ENCODE assay signal across 13 cellular contexts in genomic region chr11:114083256-114084252, GRCh38. TPM values are rescaled to one million over a fixed set of nuclear protein-coding genes. Genes with fewer than 3 reads are reported as not detected.
DNase-seq lines count a peak whose midpoint lies in the region; ATAC-seq and TF ChIP-seq lines count a peak whose summit lies in the region.
"Had no signal": no experiment of that assay in that cellular context is flagged by ENCODE, and none has a peak within 500 bp of the region (broad histone marks: within the 10 kb centered on the region; RNA-seq: fewer than 3 reads in every experiment).

No MANE protein-coding gene starts in this region.

- H3K36me3 ChIP-seq in heart left ventricle (peaks cover 0 to 23% (median 0%) of the 10 kb centered on the region in 9 donors), adrenal gland (replicated peaks in 1 of 2) (peaks cover 0 to 13% of the 10 kb centered on the region in 2 donors)

- peaks cover 76 to 89% of the 10 kb centered on the region in 2 donors for H3K4me1 Mint-ChIP-seq in natural killer cell treated with Interleukin-12 subunit alpha and Interleukin-12 subunit beta and Interleukin-15 and Interleukin-18, amount 100 ng/mL, for 72 hours (ENCODE audit: low read depth in 2 of 2)
- peaks cover 65% of the 10 kb centered on the region for H3K4me1 Mint-ChIP-seq in stimulated activated naive CD8-positive, alpha-beta T cell treated with anti-CD3 and anti-CD28 coated beads, Interleukin-15, amount 100 ng/mL, for 72 hours

- peak overlapping the region in 11 of 12 donors; percentile 5 to 90 (median 79) for H3K27ac ChIP-seq in heart left ventricle
- H3K27ac ChIP-seq in adrenal gland = peak overlapping the region in 3 of 5 donors; percentile 70 to 91 (median 74)
- H3K27ac ChIP-seq: KMS-11 had no signal

- H3K27me3 ChIP-seq in heart left ventricle (no peaks in the 10 kb centered on the region), adrenal gland (no peaks in the 10 kb centered on the region)

- no peaks in the 10 kb centered on the region for H3K36me3 Mint-ChIP-seq in natural killer cell treated with Interleukin-12 subunit alpha and Interleukin-12 subunit beta and Interleukin-15 and Interleukin-18, amount 100 ng/mL, for 72 hours
- H3K36me3 Mint-ChIP-seq: type B pancreatic cell, WTC11 had no signal

- H3K4me3 ChIP-seq in heart left ventricle (peak overlapping the region in 2 of 12 donors; percentile 4 to 26), adrenal gland (no peak overlapping the region)

- ATAC-seq in heart left ventricle (no peak), left cardiac atrium (no peak)
- ATAC-seq in natural killer cell treated with Interleukin-12 subunit alpha and Interleukin-12 subunit beta and Interleukin-15 and Interleukin-18, amount 100 ng/mL, for 72 hours = no peak
- ATAC-seq in stimulated activated naive CD8-positive, alpha-beta T cell treated with anti-CD3 and anti-CD28 coated beads, Interleukin-15, amount 100 ng/mL, for 72 hours = no peak
- ATAC-seq: WTC11 had no signal

- H3K4me3 Mint-ChIP-seq in natural killer cell treated with Interleukin-12 subunit alpha and Interleukin-12 subunit beta and Interleukin-15 and Interleukin-18, amount 100 ng/mL, for 72 hours = peak overlapping the region; percentile 54
- H3K4me3 Mint-ChIP-seq in stimulated activated naive CD8-positive, alpha-beta T cell treated with anti-CD3 and anti-CD28 coated beads, Interleukin-15, amount 100 ng/mL, for 72 hours = peak overlapping the region in 1 of 2 donors; percentile 5
- H3K4me3 Mint-ChIP-seq: type B pancreatic cell, WTC11 had no signal

- H3K4me1 ChIP-seq in heart left ventricle (peaks cover 30 to 100% (median 91%) of the 10 kb centered on the region in 12 donors), adrenal gland (replicated peaks in 1 of 2) (peaks cover 81 to 85% of the 10 kb centered on the region in 2 donors)

- intact Hi-C loops in heart left ventricle (cut with DNase I) (loop anchor here in 4 of 10 donors (2.0 to 10.0 kb wide), 5 partner anchors 39 to 89 kb away; no protein-coding TSS in a partner anchor), left cardiac atrium (cut with DNase I) (no loop called here), adrenal gland (cut with DNase I) (no loop called here)

- no peaks in the 10 kb centered on the region for H3K9me3 Mint-ChIP-seq in natural killer cell treated with Interleukin-12 subunit alpha and Interleukin-12 subunit beta and Interleukin-15 and Interleukin-18, amount 100 ng/mL, for 72 hours
- H3K9me3 Mint-ChIP-seq in stimulated activated naive CD8-positive, alpha-beta T cell treated with anti-CD3 and anti-CD28 coated beads, Interleukin-15, amount 100 ng/mL, for 72 hours = no peaks in the 10 kb centered on the region
- H3K9me3 Mint-ChIP-seq: type B pancreatic cell, WTC11 had no signal

- 74 to 85% (median 79%) methylated on average over 12 of the region's 12 CpGs for WGBS in heart left ventricle, 4 donors
- WGBS in adrenal gland, 4 donors = 72 to 85% (median 78%) methylated on average over 11 to 12 of the region's 12 CpGs

- no peak for TF ChIP-seq POLR2A in heart left ventricle (IDR thresholded peaks at IDR 0.05)
- no peak for TF ChIP-seq POLR2A in adrenal gland (IDR thresholded peaks at IDR 0.05)

- DNase-seq in heart left ventricle (no peak), left cardiac atrium (no peak), adrenal gland (no peak), H4 (ENCODE audit: low spot score) (no peak), NCI-H1048 (lab: John Stamatoyannopoulos, UW) (no peak), NCI-H2081 treated with DMSO at 0.1 percent for 48 hours (lab: John Stamatoyannopoulos, UW) (no peak)
- no peak for DNase-seq in natural killer cell treated with Interleukin-12 subunit alpha and Interleukin-12 subunit beta and Interleukin-15 and Interleukin-18, amount 100 ng/mL, for 72 hours (ENCODE audit: low spot score)
- no peak for DNase-seq in stimulated activated naive CD8-positive, alpha-beta T cell treated with anti-CD3 and anti-CD28 coated beads, Interleukin-15, amount 100 ng/mL, for 72 hours
- DNase-seq: activated T-cell treated with anti-CD3 and anti-CD28 coated beads, Interleukin-2, amount 50 U/mL, for 1 hour; NCI-H2227 treated with DMSO at 0.1 percent for 48 hours had no signal

- TF ChIP-seq CTCF in heart left ventricle (IDR thresholded peaks at IDR 0.05) = no peak
- TF ChIP-seq CTCF in adrenal gland (IDR thresholded peaks at IDR 0.05) = no peak

- H3K9me3 ChIP-seq in heart left ventricle (no peaks in the 10 kb centered on the region), adrenal gland (replicated peaks in 1 of 3) (no peaks in the 10 kb centered on the region)

- peak overlapping the region; percentile 47 to 87 for H3K27ac Mint-ChIP-seq in natural killer cell treated with Interleukin-12 subunit alpha and Interleukin-12 subunit beta and Interleukin-15 and Interleukin-18, amount 100 ng/mL, for 72 hours
- H3K27ac Mint-ChIP-seq in stimulated activated naive CD8-positive, alpha-beta T cell treated with anti-CD3 and anti-CD28 coated beads, Interleukin-15, amount 100 ng/mL, for 72 hours = peak overlapping the region in 1 of 2 donors; percentile 64
- H3K27ac Mint-ChIP-seq: type B pancreatic cell, WTC11 had no signal

- no peaks in the 10 kb centered on the region for H3K27me3 Mint-ChIP-seq in natural killer cell treated with Interleukin-12 subunit alpha and Interleukin-12 subunit beta and Interleukin-15 and Interleukin-18, amount 100 ng/mL, for 72 hours
- H3K27me3 Mint-ChIP-seq in stimulated activated naive CD8-positive, alpha-beta T cell treated with anti-CD3 and anti-CD28 coated beads, Interleukin-15, amount 100 ng/mL, for 72 hours = peaks cover 6% of the 10 kb centered on the region

RNA-seq across cellular contexts. Expression of gene ZBTB16, which starts 24.0 kb away (rescaled TPM):
- total RNA-seq in heart left ventricle = 100 to 1,000 TPM in 2 of 9 donors, 10 to 100 TPM in 7; 15.3 to 130 (median 62.8) TPM
- 10 to 100 TPM; 44.0 to 86.1 TPM for polyA plus RNA-seq in heart left ventricle
- total RNA-seq in left cardiac atrium = 10 to 100 TPM; 65.2 to 79.5 TPM
- total RNA-seq in adrenal gland = 100 to 1,000 TPM in 1 of 8 donors, 10 to 100 TPM in 7; 25.3 to 119 (median 68.6) TPM
- polyA plus RNA-seq in adrenal gland = 10 to 100 TPM; 16.0 to 36.0 (median 16.0) TPM
- total RNA-seq in natural killer cell treated with Interleukin-12 subunit alpha and Interleukin-12 subunit beta and Interleukin-15 and Interleukin-18, amount 100 ng/mL, for 72 hours = 10 to 100 TPM in 1 of 2 donors, 1 to 10 TPM in 1; 2.7 to 13.1 TPM
- total RNA-seq in H4 (2014; rRNA removed; shearing (Covaris generic)) = not detected in 2 replicates
